ENCODE assay signal across 8 cellular contexts in the genomic region with DNA sequence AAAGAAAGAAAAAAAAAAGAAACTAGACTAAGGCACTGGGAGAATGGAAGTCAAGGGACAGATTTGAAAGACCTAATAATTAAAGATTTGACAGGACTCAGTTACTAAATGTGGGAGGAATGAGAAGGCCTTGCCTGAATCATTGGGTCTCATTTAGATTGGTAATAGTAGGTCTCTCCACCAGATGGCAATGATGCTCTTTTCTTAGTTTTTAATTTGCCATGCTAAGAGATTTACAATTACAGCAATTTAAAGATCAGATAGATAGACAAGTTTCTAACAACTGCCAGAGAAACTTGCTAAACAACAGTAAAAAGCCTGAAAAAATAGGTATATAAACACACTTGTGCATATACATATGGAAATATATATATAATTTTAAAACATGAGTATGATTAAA. TPM values are rescaled to one million over a fixed set of nuclear protein-coding genes. Genes with fewer than 3 reads are reported as not detected.
A peak's percentile ranks its signal among the peaks of the same experiment; 100 is the strongest.
DNase-seq lines count a peak whose midpoint lies in the region; ATAC-seq and TF ChIP-seq lines count a peak whose summit lies in the region.

No MANE protein-coding gene starts in this region.

- intact Hi-C loops in gastrocnemius medialis (cut with DNase I; ENCODE audit: low total_unique reads) = loop anchor here (2.0 kb wide), 1 partner anchor 256 kb away; no protein-coding TSS in a partner anchor

- no peak overlapping the region for H3K4me3 ChIP-seq in gastrocnemius medialis

- H3K9me3 ChIP-seq in gastrocnemius medialis = no peaks in the 10 kb centered on the region

- DNase-seq in H4 (ENCODE audit: low spot score) = peak; percentile 40
- peak; percentile 24 for DNase-seq in RPMI8226
- peak; percentile 59 for DNase-seq in fibroblast of the conjunctiva (ENCODE audit: low read depth)
- no peak for DNase-seq in gastrocnemius medialis
- no peak for DNase-seq in amygdala (lab: John Stamatoyannopoulos, UW)

- no peaks in the 10 kb centered on the region for H3K36me3 ChIP-seq in gastrocnemius medialis

- TF ChIP-seq POLR2A in gastrocnemius medialis (IDR thresholded peaks at IDR 0.05) = no peak

- H3K27me3 ChIP-seq in gastrocnemius medialis = no peaks in the 10 kb centered on the region

- H3K27ac ChIP-seq in C4-2B (no peak overlapping the region), gastrocnemius medialis (no peak overlapping the region)

- ATAC-seq in gastrocnemius medialis (peak in 1 of 2 donors; percentile 56), GM21786 (IDR thresholded peaks at IDR 0.05; ENCODE audit: unreplicated experiment) (no peak), GM18868 (IDR thresholded peaks at IDR 0.05; ENCODE audit: unreplicated experiment) (no peak)

- in situ Hi-C loops in gastrocnemius medialis (cut with MboI; ENCODE audit: low sequenced_read_pairs in 4 of 4) = loop anchor here (10.0 to 25.0 kb wide), 2 partner anchors 262 to 645 kb away; no protein-coding TSS in a partner anchor

- H3K4me1 ChIP-seq in gastrocnemius medialis = no peaks in the 10 kb centered on the region

- TF ChIP-seq CTCF in C4-2B (conservative IDR thresholded peaks at IDR 0.05) (peak; percentile 56), gastrocnemius medialis (IDR thresholded peaks at IDR 0.05 in 4 of 5, conservative IDR thresholded peaks at IDR 0.05 in 1 of 5) (peak in 4 of 5 experiments; percentile 32 to 53 (median 44))

RNA-seq across cellular contexts. Expression of a gene that starts 15.3 kb away (rescaled TPM):
- 23.3 and 29.7 TPM in 2 replicates for total RNA-seq in H4 (2014; rRNA removed; shearing (Covaris generic))
- 10 to 100 TPM; 11.9 to 21.4 (median 16.2) TPM for total RNA-seq in gastrocnemius medialis

RNA-seq across cellular contexts. Expression of a gene that starts 15.5 kb away (rescaled TPM):
- total RNA-seq in H4 (2014; rRNA removed; shearing (Covaris generic)) = 19.1 and 35.9 TPM in 2 replicates
- total RNA-seq in gastrocnemius medialis = 10 to 100 TPM in 2 of 4 donors, 1 to 10 TPM in 2; 6.0 to 18.5 (median 10.1) TPM

Comparison
In these comparisons a context has a peak if more than half of its experiments do, and no peak if none do; other contexts are left out.
1. DNase-seq: peak in H4 (single experiment), RPMI8226 (single experiment) and fibroblast of the conjunctiva (single experiment); none in gastrocnemius medialis (0 of 2) and amygdala (0 of 56).